In the genomic region with DNA sequence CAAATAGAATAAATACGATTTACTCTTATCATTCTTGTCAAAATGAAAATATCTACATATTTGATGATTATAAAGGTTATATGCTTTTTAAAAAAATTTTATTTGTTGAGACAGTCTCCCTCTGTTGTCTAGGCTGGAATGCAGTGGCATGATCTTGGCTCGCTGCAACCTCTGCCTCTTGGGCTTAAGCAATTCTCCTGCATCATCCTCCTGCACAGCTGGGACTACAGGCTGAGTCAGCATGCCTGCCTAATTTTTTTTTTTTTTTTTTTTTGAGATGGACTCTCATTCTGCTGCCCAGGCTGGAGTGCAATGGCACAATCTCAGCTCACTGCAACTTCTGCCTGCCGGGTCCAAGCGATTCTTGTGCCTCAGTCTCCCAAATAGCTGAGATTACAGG, we compare ENCODE assay signal across 19 cellular contexts. TPM values are rescaled to one million over a fixed set of nuclear protein-coding genes. Genes with fewer than 3 reads are reported as not detected.
DNase-seq lines count a peak whose midpoint lies in the region; FAIRE-seq and TF ChIP-seq lines count a peak whose summit lies in the region.
"Had no signal": no experiment of that assay in that cellular context is flagged by ENCODE, and none has a peak within 500 bp of the region (broad histone marks: within the 10 kb centered on the region; RNA-seq: fewer than 3 reads in every experiment).

No MANE protein-coding gene starts in this region.

- H4K20me1 ChIP-seq in keratinocyte (ENCODE audit: control insufficient read depth, extremely low read depth, insufficient read depth, low read length) = no peaks in the 10 kb centered on the region

- no peaks in the 10 kb centered on the region for H3K27me3 Mint-ChIP-seq in CD14-positive monocyte (ENCODE audit: low read depth in 3 of 3)
- H3K27me3 Mint-ChIP-seq: B cell; naive B cell; stimulated activated memory B cell treated with anti-CD40 and anti-IgM and Interleukin-4, amounts not matched to agents 10 μg/mL and 1 μg/mL and 100 μg/mL, for 72 hours had no signal

- H3K79me2 ChIP-seq in keratinocyte (ENCODE audit: control insufficient read depth, insufficient read depth, low read length) = no peaks in the 10 kb centered on the region

- CTCF ChIA-PET in AG04449 (lab: Yijun Ruan, JAX) = interaction anchor here (1.4 kb wide), 1 partner anchor 43 kb away, joined by 3 read pairs; no protein-coding TSS in a partner anchor

- no peaks in the 10 kb centered on the region for H3K4me1 Mint-ChIP-seq in CD14-positive monocyte
- H3K4me1 Mint-ChIP-seq: B cell; naive B cell; stimulated activated memory B cell treated with anti-CD40 and anti-IgM and Interleukin-4, amounts not matched to agents 10 μg/mL and 1 μg/mL and 100 μg/mL, for 72 hours had no signal

- H3K36me3 Mint-ChIP-seq in CD14-positive monocyte = peaks cover 3 to 6% of the 10 kb centered on the region in 2 donors
- H3K36me3 Mint-ChIP-seq: naive B cell had no signal

- no peaks in the 10 kb centered on the region for H3K9me3 ChIP-seq in keratinocyte (ENCODE audit: control insufficient read depth, low read depth, low read length)
- H3K9me3 ChIP-seq in kidney (ENCODE audit: control insufficient read depth in 1 of 2, low read length in 2 of 2) = no peaks in the 10 kb centered on the region
- H3K9me3 ChIP-seq: esophagus squamous epithelium had no signal

- H3K27ac ChIP-seq in keratinocyte (ENCODE audit: control insufficient read depth, insufficient read depth, low read length) (no peak overlapping the region), kidney (ENCODE audit: low read depth in 2 of 2, low read length in 2 of 2) (no peak overlapping the region)
- H3K27ac ChIP-seq: esophagus squamous epithelium had no signal

- no peak overlapping the region for H3K9ac ChIP-seq in keratinocyte (ENCODE audit: control insufficient read depth, extremely low read depth, insufficient read depth, low read length)
- no peak overlapping the region for H3K9ac ChIP-seq in kidney (ENCODE audit: low read length in 2 of 2)

- H3K4me3 Mint-ChIP-seq in CD14-positive monocyte = no peak overlapping the region
- H3K4me3 Mint-ChIP-seq: B cell; naive B cell; stimulated activated memory B cell treated with anti-CD40 and anti-IgM and Interleukin-4, amounts not matched to agents 10 μg/mL and 1 μg/mL and 100 μg/mL, for 72 hours had no signal

- H3K36me3 ChIP-seq in keratinocyte (ENCODE audit: control insufficient read depth in 2 of 2, extremely low read depth in 1 of 2, insufficient read depth in 2 of 2, low read length in 2 of 2) = peaks cover 0 to 2% of the 10 kb centered on the region in 2 experiments
- H3K36me3 ChIP-seq in kidney (ENCODE audit: control insufficient read depth in 1 of 2, insufficient read depth in 2 of 2, low read length in 2 of 2) = no peaks in the 10 kb centered on the region

- no peaks in the 10 kb centered on the region for H3K4me1 ChIP-seq in keratinocyte (ENCODE audit: control insufficient read depth, extremely low read depth, insufficient read depth, low read length)
- H3K4me1 ChIP-seq in kidney (ENCODE audit: control insufficient read depth in 1 of 2, insufficient read depth in 1 of 2, low read depth in 1 of 2, low read length in 2 of 2) = no peaks in the 10 kb centered on the region
- H3K4me1 ChIP-seq: esophagus squamous epithelium had no signal

- dilution Hi-C loops in keratinocyte (cut with MboI; ENCODE audit: extremely low pct_ligation_motif_present, low sequenced_read_pairs) = no loop called here

- TF ChIP-seq CTCF in AG04449 (IDR thresholded peaks at IDR 0.05; ENCODE audit: insufficient read depth, low read length, missing control alignments) (no peak), keratinocyte (optimal IDR thresholded peaks at IDR 0.05 in 1 of 3, IDR thresholded peaks at IDR 0.05 in 1 of 3, conservative IDR thresholded peaks at IDR 0.05 in 1 of 3; ENCODE audit: extremely low read depth in 1 of 3, insufficient read depth in 2 of 3, low read length in 3 of 3) (no peak), kidney (IDR thresholded peaks at IDR 0.05; ENCODE audit: borderline replicate concordance, extremely low read depth, insufficient read depth) (no peak), CD14-positive monocyte (IDR thresholded peaks at IDR 0.05) (no peak)

- H3K4me3 ChIP-seq in AG04449 (ENCODE audit: low read depth, low read length) (no peak overlapping the region), keratinocyte (ENCODE audit: control insufficient read depth in 2 of 3, extremely low read depth in 1 of 3, insufficient read depth in 2 of 3, low read depth in 1 of 3, low read length in 3 of 3) (no peak overlapping the region), kidney (ENCODE audit: low read length in 2 of 2) (no peak overlapping the region)
- H3K4me3 ChIP-seq: esophagus squamous epithelium had no signal

- no peaks in the 10 kb centered on the region for H3K27me3 ChIP-seq in keratinocyte (ENCODE audit: control insufficient read depth, extremely low read depth, insufficient read depth, low read length)
- H3K27me3 ChIP-seq: esophagus squamous epithelium had no signal

- DNase-seq in AG04449 (ENCODE audit: low read depth, low spot score) = peak; percentile 47
- peak; percentile 42 for DNase-seq in HS-5 (ENCODE audit: low read depth)
- DNase-seq in brain pericyte (ENCODE audit: low read depth, low spot score) = peak; percentile 32
- DNase-seq in keratinocyte (ENCODE audit: low read depth, low spot score) = peak; percentile 28
- DNase-seq in NCI-H2171 (lab: John Stamatoyannopoulos, UW) = no peak
- no peak for DNase-seq in activated effector memory CD4-positive, alpha-beta T cell treated with Interleukin-2 at 50 U/mL for 16 hours
- no peak for DNase-seq in kidney
- no peak for DNase-seq in CD14-positive monocyte (ENCODE audit: low spot score)
- DNase-seq: activated naive CD4-positive, alpha-beta T cell treated with anti-CD3 and anti-CD28 coated beads, Interleukin-2, amount 50 U/mL, for 16 hours; cortex of kidney; esophagus squamous epithelium; naive B cell; NCI-H748 treated with DMSO at 0.1 percent for 48 hours; Right ventricle myocardium superior; stimulated activated CD4-positive, alpha-beta T cell treated with anti-CD3 and anti-CD28 coated beads, Interleukin-2, amount 100 ng/mL, for 48 hours had no signal

- no peak overlapping the region for H3K27ac Mint-ChIP-seq in CD14-positive monocyte
- H3K27ac Mint-ChIP-seq: B cell; naive B cell; stimulated activated memory B cell treated with anti-CD40 and anti-IgM and Interleukin-4, amounts not matched to agents 10 μg/mL and 1 μg/mL and 100 μg/mL, for 72 hours had no signal

- FAIRE-seq in keratinocyte (lab: Jason Lieb, UNC) (no peak), kidney (lab: Jason Lieb, UNC) (no peak)
- FAIRE-seq: islet of Langerhans, TTC549 had no signal

- H3K9me3 Mint-ChIP-seq in CD14-positive monocyte = peaks cover 0 to 2% (median 0%) of the 10 kb centered on the region in 7 donors
- H3K9me3 Mint-ChIP-seq: naive B cell; stimulated activated memory B cell treated with anti-CD40 and anti-IgM and Interleukin-4, amounts not matched to agents 10 μg/mL and 1 μg/mL and 100 μg/mL, for 72 hours had no signal

- intact Hi-C loops in kidney (cut with DNase I) (no loop called here), CD14-positive monocyte (cut with micrococcal nuclease) (no loop called here)

- H3K9me1 ChIP-seq in keratinocyte (ENCODE audit: control insufficient read depth, extremely low read depth, insufficient read depth, low read length) = no peaks in the 10 kb centered on the region

- POLR2A ChIA-PET in AG04449 (lab: Yijun Ruan, JAX) = interaction anchor here (0.6 kb wide), 1 partner anchor 296 kb away, joined by 4 read pairs; no protein-coding TSS in a partner anchor

- H3K4me2 ChIP-seq in keratinocyte (ENCODE audit: control insufficient read depth, extremely low read depth, insufficient read depth, low read depth, low read length) = no peak overlapping the region

- H2AFZ ChIP-seq in keratinocyte (ENCODE audit: control insufficient read depth, low read length) = no peak overlapping the region

RNA-seq across cellular contexts. Expression of gene PUS7, which starts 48.9 kb away (rescaled TPM):
- 12.4 to 25.2 TPM (median 24.7 TPM) in 3 replicates for polyA plus RNA-seq in keratinocyte
- 10.2 TPM for polyA plus RNA-seq in keratinocyte (2011; ENCODE audit: low read depth)
- polyA plus RNA-seq in keratinocyte (2011; cell fraction: cytosol; rRNA removed) = 11.4 and 21.4 TPM in 2 replicates
- polyA plus RNA-seq in keratinocyte (2011; cell fraction: nucleus; rRNA removed) = 26.6 and 32.7 TPM in 2 replicates
- 9.8 and 17.1 TPM in 2 replicates for polyA plus RNA-seq in keratinocyte (2012; ENCODE audit: low replicate concordance)
- 2.5 to 15.6 TPM (median 5.7 TPM) in 3 replicates for polyA minus RNA-seq in keratinocyte
- polyA minus RNA-seq in keratinocyte (2011; cell fraction: cytosol; rRNA and poly(A)+ RNA removed) = 12.9 TPM
- 7.7 and 18.1 TPM in 2 replicates for polyA minus RNA-seq in keratinocyte (2011; cell fraction: nucleus; rRNA and poly(A)+ RNA removed)
- total RNA-seq in kidney = 10.6 TPM
- 2.6 TPM for polyA plus RNA-seq in kidney (ENCODE audit: insufficient read depth, low read depth, low replicate concordance)
- 1 to 10 TPM; 1.3 to 1.6 TPM for polyA plus RNA-seq in CD14-positive monocyte

RNA-seq across cellular contexts. Expression of gene RINT1, which starts 58.8 kb away (rescaled TPM):
- polyA plus RNA-seq in keratinocyte (14.8 to 23.6 TPM (median 17.4 TPM) in 3 replicates), kidney (ENCODE audit: insufficient read depth, low read depth, low replicate concordance) (7.1 TPM), CD14-positive monocyte (1 to 10 TPM; 3.2 to 5.2 TPM)
- polyA plus RNA-seq in keratinocyte (2011; ENCODE audit: low read depth) = 41.8 TPM
- polyA plus RNA-seq in keratinocyte (2011; cell fraction: cytosol; rRNA removed) = 9.2 and 15.5 TPM in 2 replicates
- 22.1 and 22.4 TPM in 2 replicates for polyA plus RNA-seq in keratinocyte (2011; cell fraction: nucleus; rRNA removed)
- 15.7 and 16.2 TPM in 2 replicates for polyA plus RNA-seq in keratinocyte (2012; ENCODE audit: low replicate concordance)
- 5.7 to 30.6 TPM (median 17.6 TPM) in 3 replicates for polyA minus RNA-seq in keratinocyte
- 23.2 TPM for polyA minus RNA-seq in keratinocyte (2011; cell fraction: cytosol; rRNA and poly(A)+ RNA removed)
- 12.0 and 18.2 TPM in 2 replicates for polyA minus RNA-seq in keratinocyte (2011; cell fraction: nucleus; rRNA and poly(A)+ RNA removed)
- total RNA-seq in kidney = 14.2 TPM

Comparison
In these comparisons a context has a peak if more than half of its experiments do, and no peak if none do; other contexts are left out.
1. DNase-seq: peak in AG04449 (single experiment), HS-5 (single experiment), brain pericyte (single experiment) and keratinocyte (single experiment); none in NCI-H2171 (single experiment), activated effector memory CD4-positive, alpha-beta T cell treated with Interleukin-2 at 50 U/mL for 16 hours (single experiment), kidney (single experiment) and CD14-positive monocyte (single experiment).